In genomic region chr15:80120636-80121035, GRCh38 we compare ENCODE assay signal across 17 cellular contexts. TPM values are rescaled to one million over a fixed set of nuclear protein-coding genes. Genes with fewer than 3 reads are reported as not detected.
DNase-seq lines count a peak whose midpoint lies in the region; ATAC-seq, FAIRE-seq and TF ChIP-seq lines count a peak whose summit lies in the region.
"Had no signal": no experiment of that assay in that cellular context is flagged by ENCODE, and none has a peak within 500 bp of the region (broad histone marks: within the 10 kb centered on the region; RNA-seq: fewer than 3 reads in every experiment).

No MANE protein-coding gene starts in this region.

- H3K4me1 ChIP-seq in mammary epithelial cell (ENCODE audit: insufficient read depth, low read length) (no peaks in the 10 kb centered on the region), K562 (replicated peaks in 1 of 2; ENCODE audit: control insufficient read depth in 2 of 2, insufficient read depth in 2 of 2, low read length in 2 of 2) (no peaks in the 10 kb centered on the region; a peak in 1 of 5 replicates), neural progenitor cell (no peaks in the 10 kb centered on the region)

- H3K27ac Mint-ChIP-seq in MCF 10A (ENCODE audit: low read depth, unreplicated experiment) (peak overlapping the region; percentile 15), neural progenitor cell (no peak overlapping the region)
- H3K27ac Mint-ChIP-seq: CD4-positive, alpha-beta T cell had no signal

- no peaks in the 10 kb centered on the region for H3K27me3 Mint-ChIP-seq in MCF 10A (ENCODE audit: insufficient read depth, unreplicated experiment)
- H3K27me3 Mint-ChIP-seq in neural progenitor cell (ENCODE audit: insufficient read depth, low read depth), result peaks cover 3% of the 10 kb centered on the region
- H3K27me3 Mint-ChIP-seq: CD4-positive, alpha-beta T cell had no signal

- WGBS in mammary epithelial cell (ENCODE audit: low coverage, missing lambda C conversion rate), result 100% methylated on average over 1 of the region's 1 CpG
- WGBS in K562 (ENCODE audit: insufficient coverage, low coverage, missing lambda C conversion rate), result 41% methylated on average over 1 of the region's 1 CpG

- no peak overlapping the region for H3K9ac ChIP-seq in mammary epithelial cell (ENCODE audit: insufficient read depth, low read length)
- H3K9ac ChIP-seq in K562 (ENCODE audit: insufficient read depth in 1 of 2, low read depth in 2 of 2, low read length in 2 of 2), result no peak overlapping the region
- no peak overlapping the region for H3K9ac ChIP-seq in neural progenitor cell

- H3K9me1 ChIP-seq in K562 (ENCODE audit: control insufficient read depth, insufficient read depth, low read length), result no peaks in the 10 kb centered on the region

- CTCF ChIA-PET in MCF 10A (lab: Yijun Ruan, JAX) (no interaction called here), mammary epithelial cell (lab: Charles Lee; ENCODE audit: low non-redundant PET) (no interaction called here), K562 (lab: Yijun Ruan, JAX; ENCODE audit: low intra/inter-chr PET ratio) (no interaction called here)

- ATAC-seq in K562 (no peak), HG03378 (IDR thresholded peaks at IDR 0.05; ENCODE audit: unreplicated experiment) (no peak), HG03520 (IDR thresholded peaks at IDR 0.05; ENCODE audit: unreplicated experiment) (no peak)

- POLR2A ChIA-PET in MCF 10A (lab: Yijun Ruan, JAX) (interaction anchor here (0.6 kb wide), 1 partner anchor 204 kb away, joined by 4 read pairs; no protein-coding TSS in a partner anchor), K562 (lab: Yijun Ruan, JAX) (interaction anchor here (0.7 kb wide), 1 partner anchor 45 kb away, joined by 3 read pairs; no protein-coding TSS in a partner anchor)

- no peak for TF ChIP-seq RAD21 in K562 (CRISPR knock-in tag; conservative IDR thresholded peaks at IDR 0.05 in 1 of 2, IDR thresholded peaks at IDR 0.05 in 1 of 2)

- H3F3A ChIP-seq in neural progenitor cell (ENCODE audit: low read depth), result peaks cover 3% of the 10 kb centered on the region

- H3K4me3 Mint-ChIP-seq in MCF 10A (ENCODE audit: unreplicated experiment) (no peak overlapping the region), neural progenitor cell (no peak overlapping the region)
- H3K4me3 Mint-ChIP-seq: CD4-positive, alpha-beta T cell had no signal

- no peak for TF ChIP-seq EP300 in K562 (IDR thresholded peaks at IDR 0.05; ENCODE audit: low read length)

- H3K27me3 ChIP-seq in mammary epithelial cell (ENCODE audit: insufficient read depth, low read length), result no peaks in the 10 kb centered on the region
- no peaks in the 10 kb centered on the region for H3K27me3 ChIP-seq in K562 (ENCODE audit: control insufficient read depth in 2 of 2, insufficient read depth in 2 of 2, low read length in 2 of 2)
- no peaks in the 10 kb centered on the region for H3K27me3 ChIP-seq in neural progenitor cell

- dilution Hi-C loops in mammary epithelial cell (cut with HindIII; ENCODE audit: low sequenced_read_pairs), result no loop called here

- DNase-seq in MCF 10A (ENCODE audit: unreplicated experiment), result no peak
- DNase-seq in mammary epithelial cell, result no peak
- peak; percentile 34 for DNase-seq in HT1080 (ENCODE audit: low read depth)
- no peak for DNase-seq in K562 (ENCODE audit: extremely low read depth in 1 of 4, low spot score in 3 of 4)
- DNase-seq in neural progenitor cell (ENCODE audit: low spot score), result no peak
- no peak for DNase-seq in NCI-H748 (lab: John Stamatoyannopoulos, UW; ENCODE audit: unreplicated experiment)
- DNase-seq: ACHN; CD4-positive, alpha-beta T cell; DMS79 treated with DMSO at 0.1 percent for 48 hours; GF-D8; GOT3; H7; KBM-7 had no signal

- no peak overlapping the region for H2AFZ ChIP-seq in mammary epithelial cell (ENCODE audit: low read depth, low read length)
- H2AFZ ChIP-seq in K562 (ENCODE audit: low read depth, low read length), result no peak overlapping the region
- no peak overlapping the region for H2AFZ ChIP-seq in neural progenitor cell (replicated peaks)

- H3K4me2 ChIP-seq in mammary epithelial cell (ENCODE audit: insufficient read depth, low read depth, low read length), result no peak overlapping the region
- H3K4me2 ChIP-seq in K562 (ENCODE audit: insufficient read depth, low read length), result no peak overlapping the region
- H3K4me2 ChIP-seq in neural progenitor cell, result peak overlapping the region; percentile 34

- BruUV-seq in MCF 10A (replicated peaks; lab: Mats Ljungman, UMichigan) (no TSS peak), mammary epithelial cell (replicated peaks; lab: Mats Ljungman, UMichigan) (no TSS peak), K562 (replicated peaks; lab: Mats Ljungman, UMichigan) (no TSS peak)

- intact Hi-C loops in MCF 10A (cut with micrococcal nuclease) (no loop called here), mammary epithelial cell (cut with micrococcal nuclease) (no loop called here), K562 (cut with micrococcal nuclease) (no loop called here)

- TF ChIP-seq CTCF in MCF 10A (IDR thresholded peaks at IDR 0.05; ENCODE audit: unreplicated experiment) (no peak), mammary epithelial cell (conservative IDR thresholded peaks at IDR 0.05 in 1 of 2, IDR thresholded peaks at IDR 0.05 in 1 of 2; ENCODE audit: extremely low read depth in 1 of 2, insufficient read depth in 1 of 2, low read depth in 1 of 2, low read length in 2 of 2) (no peak), K562 (IDR thresholded peaks at IDR 0.05 in 2 of 3, conservative IDR thresholded peaks at IDR 0.05 in 1 of 3; ENCODE audit: insufficient read depth in 2 of 3, low read depth in 1 of 3, low read length in 3 of 3) (no peak), neural progenitor cell (IDR thresholded peaks at IDR 0.05) (no peak)

- H3K9me3 ChIP-seq in mammary epithelial cell (replicated peaks; ENCODE audit: insufficient read depth, low read length), result no peaks in the 10 kb centered on the region
- no peaks in the 10 kb centered on the region for H3K9me3 ChIP-seq in K562 (replicated peaks; ENCODE audit: control insufficient read depth, insufficient read depth, low read depth, low read length)
- H3K9me3 ChIP-seq in neural progenitor cell (ENCODE audit: low read depth), result no peaks in the 10 kb centered on the region

- no peaks in the 10 kb centered on the region for H3K9me3 Mint-ChIP-seq in MCF 10A (ENCODE audit: unreplicated experiment)
- no peaks in the 10 kb centered on the region for H3K9me3 Mint-ChIP-seq in neural progenitor cell
- H3K9me3 Mint-ChIP-seq: CD4-positive, alpha-beta T cell had no signal

- FAIRE-seq in K562 (lab: Jason Lieb, UNC), result peak; percentile 15
- FAIRE-seq: A204.1 had no signal

- no peaks in the 10 kb centered on the region for H4K20me1 ChIP-seq in mammary epithelial cell (ENCODE audit: insufficient read depth, low read length)
- H4K20me1 ChIP-seq in K562 (replicated peaks; ENCODE audit: control insufficient read depth, insufficient read depth, low read length), result no peaks in the 10 kb centered on the region
- peaks cover 37% of the 10 kb centered on the region for H4K20me1 ChIP-seq in neural progenitor cell (ENCODE audit: low read depth)

- H3K36me3 Mint-ChIP-seq in MCF 10A (ENCODE audit: insufficient read depth, unreplicated experiment) (peaks cover 34% of the 10 kb centered on the region), neural progenitor cell (peaks cover 13% of the 10 kb centered on the region)

- TF ChIP-seq POLR2A in K562 (conservative IDR thresholded peaks at IDR 0.05), result no peak

- H3K4me1 Mint-ChIP-seq in MCF 10A (ENCODE audit: insufficient read depth, unreplicated experiment), result peaks cover 6% of the 10 kb centered on the region
- H3K4me1 Mint-ChIP-seq in neural progenitor cell, result peaks cover 7% of the 10 kb centered on the region

- no peak overlapping the region for H3K27ac ChIP-seq in mammary epithelial cell (ENCODE audit: insufficient read depth, low read depth, low read length)
- H3K27ac ChIP-seq in K562 (ENCODE audit: extremely low read depth, low read depth, low read length), result no peak overlapping the region
- H3K27ac ChIP-seq in neural progenitor cell, result no peak overlapping the region
- H3K27ac ChIP-seq: C4-2B had no signal

- in situ Hi-C loops in mammary epithelial cell (cut with MboI; ENCODE audit: low sequenced_read_pairs in 2 of 2), result no loop called here
- in situ Hi-C loops in K562 (cut with MboI), result no loop called here

- peaks cover 5% of the 10 kb centered on the region for H3K36me3 ChIP-seq in mammary epithelial cell (ENCODE audit: insufficient read depth, low read length)
- peaks cover 34% of the 10 kb centered on the region for H3K36me3 ChIP-seq in K562 (ENCODE audit: control insufficient read depth, insufficient read depth, low read length)
- H3K36me3 ChIP-seq in neural progenitor cell, result peaks cover 6% of the 10 kb centered on the region

- H3K4me3 ChIP-seq in mammary epithelial cell (replicated peaks in 1 of 3; ENCODE audit: insufficient read depth in 1 of 3, low read depth in 2 of 3, low read length in 3 of 3) (no peak overlapping the region), K562 (no peak overlapping the region), neural progenitor cell (no peak overlapping the region)

- H3K79me2 ChIP-seq in mammary epithelial cell (ENCODE audit: insufficient read depth, low read length), result peaks cover 31% of the 10 kb centered on the region
- H3K79me2 ChIP-seq in K562 (ENCODE audit: control insufficient read depth, insufficient read depth, low read length), result peaks cover 37% of the 10 kb centered on the region; the same call in 2 of the 3 replicates
- H3K79me2 ChIP-seq in neural progenitor cell (ENCODE audit: low read depth), result peaks cover 65% of the 10 kb centered on the region

RNA-seq across cellular contexts. Expression of gene FAH, which starts 32.2 kb away (rescaled TPM):
- total RNA-seq in MCF 10A (2022) (25.3 and 32.8 TPM in 2 replicates), mammary epithelial cell (10 to 100 TPM; 21.2 to 30.8 TPM), K562 (2014; rRNA removed) (89.0 and 100 TPM in 2 replicates), K562 (2014; rRNA removed; fragmentation: Illumina TruSeq; extraction: Trizol) (51.1 and 66.8 TPM in 2 replicates), K562 (2015; rRNA removed; fragmentation: Illumina TruSeq; extraction: Trizol) (103 and 107 TPM in 2 replicates), K562 (2021) (117 and 121 TPM in 2 replicates), neural progenitor cell (ENCODE audit: low replicate concordance) (8.3 and 15.3 TPM in 2 replicates)
- polyA plus RNA-seq in mammary epithelial cell (34.0 TPM), K562 (2011; rRNA removed) (64.8 and 69.7 TPM in 2 replicates), K562 (2014; fragmentation: Illumina TruSeq; extraction: Trizol) (122 and 129 TPM in 2 replicates), K562 (2014; fragmentation: Nextera tagmentation; extraction: Ambion mirVana) (100 to 1,000 TPM; 302 to 310 TPM), K562 (2014; rRNA removed) (80.7 and 95.4 TPM in 2 replicates)
- 55.0 TPM for polyA minus RNA-seq in mammary epithelial cell
- total RNA-seq in HT1080 (2014; rRNA removed; shearing (Covaris generic)), result 67.8 and 71.9 TPM in 2 replicates
- 42.1 and 42.5 TPM in 2 replicates for polyA plus RNA-seq in HT1080 (2015; cell fraction: cytosol; rRNA removed)
- polyA plus RNA-seq in HT1080 (2015; cell fraction: nucleus; rRNA removed), result 52.2 and 59.6 TPM in 2 replicates
- 56.0 and 108 TPM in 2 replicates for total RNA-seq in K562 (2011; cell fraction: chromatin; rRNA removed; ENCODE audit: low replicate concordance)
- 63.9 and 67.4 TPM in 2 replicates for total RNA-seq in K562 (2011; cell fraction: nucleolus; rRNA removed)
- 79.6 and 83.7 TPM in 2 replicates for total RNA-seq in K562 (2011; cell fraction: nucleoplasm; rRNA removed)
- polyA plus RNA-seq in K562 (2011; cell fraction: cytosol; rRNA removed), result 77.3 and 116 TPM in 2 replicates
- 114 and 173 TPM in 2 replicates for polyA plus RNA-seq in K562 (2011; cell fraction: nucleus; rRNA removed)
- polyA plus RNA-seq in K562 (2012), result 158 and 187 TPM in 2 replicates
- polyA minus RNA-seq in K562 (2011; rRNA and poly(A)+ RNA removed), result 80.7 and 150 TPM in 2 replicates
- 62.9 and 87.4 TPM in 2 replicates for polyA minus RNA-seq in K562 (2011; cell fraction: cytosol; rRNA and poly(A)+ RNA removed)
- polyA minus RNA-seq in K562 (2011; cell fraction: nucleus; rRNA and poly(A)+ RNA removed), result 44.5 and 46.4 TPM in 2 replicates
